In genomic region chr6:82954937-82955577, GRCh38 we compare ENCODE assay signal across 11 cellular contexts.
A peak's percentile ranks its signal among the peaks of the same experiment; 100 is the strongest.
DNase-seq lines count a peak whose midpoint lies in the region; ATAC-seq and TF ChIP-seq lines count a peak whose summit lies in the region.
"Had no signal": no experiment of that assay in that cellular context is flagged by ENCODE, and none has a peak within 500 bp of the region (broad histone marks: within the 10 kb centered on the region; RNA-seq: fewer than 3 reads in every experiment).

No MANE protein-coding gene starts in this region.

- no peak overlapping the region for H2AK5ac ChIP-seq in trophoblast cell (ENCODE audit: low read length)

- H2BK12ac ChIP-seq in trophoblast cell (ENCODE audit: low read length): no peak overlapping the region

- no peaks in the 10 kb centered on the region for H4K20me1 ChIP-seq in fibroblast of lung (ENCODE audit: control insufficient read depth, extremely low read depth, insufficient read depth, low read length)

- H3K4ac ChIP-seq in trophoblast cell (ENCODE audit: low read depth, low read length): no peak overlapping the region

- no peak overlapping the region for H3K23ac ChIP-seq in trophoblast cell (ENCODE audit: low read length)

- H3K4me1 ChIP-seq in fibroblast of lung (ENCODE audit: control insufficient read depth, extremely low read depth, insufficient read depth, low read length) (peaks cover 19% of the 10 kb centered on the region), trophoblast cell (ENCODE audit: control insufficient read depth in 1 of 2, insufficient read depth in 2 of 2, low read length in 2 of 2) (peaks cover 6 to 9% of the 10 kb centered on the region in 2 experiments)

- H3K18ac ChIP-seq in trophoblast cell (ENCODE audit: low read length): no peak overlapping the region

- H3K9me3 ChIP-seq in fibroblast of lung (ENCODE audit: control insufficient read depth, insufficient read depth, low read depth, low read length) (no peaks in the 10 kb centered on the region), trophoblast cell (ENCODE audit: insufficient read depth, low read depth, low read length) (no peaks in the 10 kb centered on the region)
- H3K9me3 ChIP-seq: thoracic aorta had no signal

- DNase-seq in EL: peak; percentile 89
- DNase-seq in fibroblast of lung (ENCODE audit: low read depth in 2 of 2): peak; percentile 50 to 91
- no peak for DNase-seq in trophoblast cell
- no peak for DNase-seq in NCI-H1436 treated with DMSO at 0.1 percent for 48 hours (lab: John Stamatoyannopoulos, UW)
- no peak for DNase-seq in NCI-H2029 (lab: John Stamatoyannopoulos, UW)
- no peak for DNase-seq in activated CD4-positive, alpha-beta T cell treated with anti-CD3 and anti-CD28 coated beads, Interleukin-2, amount 50 U/mL, for 4 hours
- DNase-seq: cerebellar nuclear complex, WERI-Rb-1 had no signal

- H2AFZ ChIP-seq in fibroblast of lung (ENCODE audit: low read length) (peak overlapping the region; percentile 17), trophoblast cell (ENCODE audit: insufficient read depth, low read length, poor library complexity) (no peak overlapping the region)

- H3K79me2 ChIP-seq in fibroblast of lung (ENCODE audit: control insufficient read depth, insufficient read depth, low read length): no peaks in the 10 kb centered on the region
- H3K79me2 ChIP-seq in trophoblast cell (ENCODE audit: control insufficient read depth, insufficient read depth, low read length, poor library complexity): no peaks in the 10 kb centered on the region

- no CpG with 5 or more reads among the region's 4 CpGs for WGBS in trophoblast cell (ENCODE audit: extremely low coverage, insufficient coverage, insufficient read length)

- H3K79me1 ChIP-seq in trophoblast cell (ENCODE audit: low read length): no peaks in the 10 kb centered on the region

- H2BK5ac ChIP-seq in trophoblast cell (ENCODE audit: low read depth, low read length, poor library complexity): no peak overlapping the region

- no peak overlapping the region for H3K9ac ChIP-seq in fibroblast of lung (ENCODE audit: insufficient read depth, low read length)
- H3K9ac ChIP-seq in trophoblast cell (ENCODE audit: low read length): no peak overlapping the region

- H3K36me3 ChIP-seq in fibroblast of lung (ENCODE audit: control insufficient read depth, insufficient read depth, low read length): no peaks in the 10 kb centered on the region
- peaks cover 0 to 2% of the 10 kb centered on the region in 2 experiments for H3K36me3 ChIP-seq in trophoblast cell (ENCODE audit: control insufficient read depth in 1 of 2, insufficient read depth in 2 of 2, low read length in 2 of 2)
- H3K36me3 ChIP-seq: thoracic aorta, WERI-Rb-1 had no signal

- H3K27me3 ChIP-seq in fibroblast of lung (ENCODE audit: control insufficient read depth, insufficient read depth, low read length) (no peaks in the 10 kb centered on the region), trophoblast cell (ENCODE audit: insufficient read depth, low read length) (no peaks in the 10 kb centered on the region)

- H4K12ac ChIP-seq in trophoblast cell (ENCODE audit: low read depth, low read length): no peak overlapping the region

- H4K8ac ChIP-seq in trophoblast cell (ENCODE audit: low read depth, low read length): no peak overlapping the region

- no peak overlapping the region for H3K14ac ChIP-seq in trophoblast cell (ENCODE audit: low read length)

- H3K4me3 ChIP-seq in fibroblast of lung (replicated peaks in 1 of 4; ENCODE audit: control extremely low read depth in 1 of 4, insufficient read depth in 1 of 4, low read depth in 3 of 4, low read length in 4 of 4) (no peak overlapping the region), trophoblast cell (ENCODE audit: low read depth, low read length) (no peak overlapping the region)
- H3K4me3 ChIP-seq: thoracic aorta had no signal

- no peak for TF ChIP-seq CTCF in fibroblast of lung (conservative IDR thresholded peaks at IDR 0.05 in 1 of 2, IDR thresholded peaks at IDR 0.05 in 1 of 2; ENCODE audit: low read depth in 1 of 2, low read length in 2 of 2)

- H3K27ac ChIP-seq in fibroblast of lung (ENCODE audit: insufficient read depth, low read length) (peak overlapping the region; percentile 64), trophoblast cell (ENCODE audit: low read depth, low read length) (no peak overlapping the region)
- H3K27ac ChIP-seq: thoracic aorta, WERI-Rb-1 had no signal

- no peak overlapping the region for H4K91ac ChIP-seq in trophoblast cell (ENCODE audit: low read depth, low read length)

- ATAC-seq in GM21737 (IDR thresholded peaks at IDR 0.05; ENCODE audit: unreplicated experiment): peak; percentile 57
- peak; percentile 73 for ATAC-seq in HG03571 (IDR thresholded peaks at IDR 0.05; ENCODE audit: unreplicated experiment)

- no peak overlapping the region for H2BK120ac ChIP-seq in trophoblast cell (ENCODE audit: insufficient read depth, low read length, poor library complexity)

- H3K4me2 ChIP-seq in fibroblast of lung (ENCODE audit: extremely low read depth, insufficient read depth, low read length) (peak overlapping the region; percentile 41), trophoblast cell (ENCODE audit: low read length) (no peak overlapping the region)

Comparison
In these comparisons a context has a peak if more than half of its experiments do, and no peak if none do; other contexts are left out.
1. DNase-seq: peak in EL (single experiment) and fibroblast of lung (2 of 2); none in trophoblast cell (0 of 2), NCI-H1436 treated with DMSO at 0.1 percent for 48 hours (single experiment), NCI-H2029 (single experiment) and activated CD4-positive, alpha-beta T cell treated with anti-CD3 and anti-CD28 coated beads, Interleukin-2, amount 50 U/mL, for 4 hours (0 of 2).